Comparison of ENCODE assay signal across 16 cellular contexts in genomic region chr7:28130277-28130676, GRCh38. TPM values are rescaled to one million over a fixed set of nuclear protein-coding genes. Genes with fewer than 3 reads are reported as not detected.
DNase-seq lines count a peak whose midpoint lies in the region; ATAC-seq, FAIRE-seq and TF ChIP-seq lines count a peak whose summit lies in the region.
"Had no signal": no experiment of that assay in that cellular context is flagged by ENCODE, and none has a peak within 500 bp of the region (broad histone marks: within the 10 kb centered on the region; RNA-seq: fewer than 3 reads in every experiment).

No MANE protein-coding gene starts in this region.

- no peaks in the 10 kb centered on the region for H3K27me3 ChIP-seq in astrocyte (ENCODE audit: insufficient read depth, low read length)
- no peaks in the 10 kb centered on the region for H3K27me3 ChIP-seq in uterus
- H3K27me3 ChIP-seq: body of pancreas had no signal

- peaks cover 5% of the 10 kb centered on the region for H3K4me1 ChIP-seq in astrocyte (ENCODE audit: insufficient read depth, low read length)
- H3K4me1 ChIP-seq in uterus, result peaks cover 7 to 31% of the 10 kb centered on the region in 2 donors
- H3K4me1 ChIP-seq: parathyroid adenoma had no signal

- H3K36me3 ChIP-seq in astrocyte (ENCODE audit: insufficient read depth, low read length) (no peaks in the 10 kb centered on the region), uterus (no peaks in the 10 kb centered on the region)

- H3K9me3 Mint-ChIP-seq in astrocyte (ENCODE audit: unreplicated experiment), result no peaks in the 10 kb centered on the region
- no peaks in the 10 kb centered on the region for H3K9me3 Mint-ChIP-seq in immature natural killer cell
- H3K9me3 Mint-ChIP-seq: IgD-negative memory B cell had no signal

- H3K4me1 Mint-ChIP-seq in astrocyte (ENCODE audit: low read depth, unreplicated experiment) (peaks cover 16% of the 10 kb centered on the region), immature natural killer cell (peaks cover 82 to 98% of the 10 kb centered on the region in 2 donors)

- peak; percentile 91 for DNase-seq in H4 (ENCODE audit: low spot score)
- DNase-seq in astrocyte (ENCODE audit: low read depth), result peak; percentile 41
- no peak for DNase-seq in immature natural killer cell
- peak in 1 of 2 donors; percentile 51 for DNase-seq in uterus
- DNase-seq in stimulated activated CD4-positive, alpha-beta T cell treated with anti-CD3 and anti-CD28 coated beads, Interleukin-12 subunit alpha, Interleukin-12 subunit beta, amount 100 ng/mL, for 4 hours, result no peak
- DNase-seq in SHP77 treated with DMSO at 0.1 percent for 48 hours (lab: John Stamatoyannopoulos, UW), result no peak
- DNase-seq: activated gamma-delta T cell treated with Interleukin-2 at 50 U/mL for 16 hours; body of pancreas; effector CD4-positive, alpha-beta T cell; kidney; NCI-H1105; NCI-H345 had no signal

- no peak overlapping the region for H2AFZ ChIP-seq in astrocyte (ENCODE audit: low read depth, low read length)
- H2AFZ ChIP-seq: parathyroid adenoma had no signal

- peak; percentile 20 for FAIRE-seq in astrocyte (lab: Jason Lieb, UNC)

- intact Hi-C loops in uterus (cut with DNase I; ENCODE audit: low total_unique reads), result no loop called here

- TF ChIP-seq CTCF in astrocyte (IDR thresholded peaks at IDR 0.05; ENCODE audit: insufficient read depth, low read depth, low read length) (no peak), uterus (IDR thresholded peaks at IDR 0.05) (no peak)

- H3K9me3 ChIP-seq in astrocyte (ENCODE audit: insufficient read depth, low read depth, low read length) (no peaks in the 10 kb centered on the region), uterus (no peaks in the 10 kb centered on the region)
- H3K9me3 ChIP-seq: body of pancreas had no signal

- no peak overlapping the region for H3K9ac ChIP-seq in astrocyte (ENCODE audit: low read length)
- H3K9ac ChIP-seq: parathyroid adenoma had no signal

- H4K20me1 ChIP-seq in astrocyte (ENCODE audit: insufficient read depth, low read length), result peaks cover 37% of the 10 kb centered on the region

- H3K4me3 ChIP-seq in astrocyte (ENCODE audit: insufficient read depth, low read depth, low read length), result no peak overlapping the region
- no peak overlapping the region for H3K4me3 ChIP-seq in uterus
- H3K4me3 ChIP-seq: body of pancreas had no signal

- H3K36me3 Mint-ChIP-seq in astrocyte (ENCODE audit: low read depth, unreplicated experiment) (peaks cover 5% of the 10 kb centered on the region), immature natural killer cell (peaks cover 0 to 5% (median 4%) of the 10 kb centered on the region in 3 donors)

- H3K27ac ChIP-seq in astrocyte (ENCODE audit: low read depth, low read length) (no peak overlapping the region), uterus (peak overlapping the region; percentile 29 to 77)
- H3K27ac ChIP-seq: body of pancreas, parathyroid adenoma had no signal

- no peak for TF ChIP-seq POLR2A in uterus (IDR thresholded peaks at IDR 0.05)

- H3K4me3 Mint-ChIP-seq in astrocyte (ENCODE audit: unreplicated experiment) (no peak overlapping the region), immature natural killer cell (no peak overlapping the region)
- H3K4me3 Mint-ChIP-seq: IgD-negative memory B cell had no signal

- no peak overlapping the region for H3K4me2 ChIP-seq in astrocyte (ENCODE audit: low read length)

- no peaks in the 10 kb centered on the region for H3K27me3 Mint-ChIP-seq in astrocyte (ENCODE audit: low read depth, unreplicated experiment)
- H3K27me3 Mint-ChIP-seq in immature natural killer cell (ENCODE audit: low read depth in 3 of 3), result no peaks in the 10 kb centered on the region
- H3K27me3 Mint-ChIP-seq: IgD-negative memory B cell had no signal

- peaks cover 21% of the 10 kb centered on the region for H3K79me2 ChIP-seq in astrocyte (ENCODE audit: insufficient read depth, low read length)

- ATAC-seq in HG03565 (IDR thresholded peaks at IDR 0.05; ENCODE audit: unreplicated experiment), result no peak
- ATAC-seq: body of pancreas, SK-N-SH treated with all-trans-retinoic acid at 6 μM for 48 hours had no signal

- H3K27ac Mint-ChIP-seq in astrocyte (ENCODE audit: unreplicated experiment) (no peak overlapping the region), immature natural killer cell (peak overlapping the region in 4 of 6 donors; percentile 10 to 34 (median 26))

RNA-seq across cellular contexts. Expression of gene JAZF1, which starts 50.3 kb away (rescaled TPM):
- total RNA-seq in H4 (2014; rRNA removed; shearing (Covaris generic)), result 13.3 and 20.6 TPM in 2 replicates
- total RNA-seq in astrocyte (19.8 and 20.1 TPM in 2 replicates), uterus (10 to 100 TPM; 27.6 to 58.5 (median 34.4) TPM)
- 10 to 100 TPM; 17.7 to 40.2 (median 25.9) TPM for polyA plus RNA-seq in immature natural killer cell

Comparison
In these comparisons a context has a peak if more than half of its experiments do, and no peak if none do; other contexts are left out.
1. DNase-seq: peak in H4 (single experiment) and astrocyte (single experiment); none in immature natural killer cell (0 of 3), stimulated activated CD4-positive, alpha-beta T cell treated with anti-CD3 and anti-CD28 coated beads, Interleukin-12 subunit alpha, Interleukin-12 subunit beta, amount 100 ng/mL, for 4 hours (single experiment) and SHP77 treated with DMSO at 0.1 percent for 48 hours (single experiment).